8 cellular contexts compared by ENCODE assay signal in the genomic region with DNA sequence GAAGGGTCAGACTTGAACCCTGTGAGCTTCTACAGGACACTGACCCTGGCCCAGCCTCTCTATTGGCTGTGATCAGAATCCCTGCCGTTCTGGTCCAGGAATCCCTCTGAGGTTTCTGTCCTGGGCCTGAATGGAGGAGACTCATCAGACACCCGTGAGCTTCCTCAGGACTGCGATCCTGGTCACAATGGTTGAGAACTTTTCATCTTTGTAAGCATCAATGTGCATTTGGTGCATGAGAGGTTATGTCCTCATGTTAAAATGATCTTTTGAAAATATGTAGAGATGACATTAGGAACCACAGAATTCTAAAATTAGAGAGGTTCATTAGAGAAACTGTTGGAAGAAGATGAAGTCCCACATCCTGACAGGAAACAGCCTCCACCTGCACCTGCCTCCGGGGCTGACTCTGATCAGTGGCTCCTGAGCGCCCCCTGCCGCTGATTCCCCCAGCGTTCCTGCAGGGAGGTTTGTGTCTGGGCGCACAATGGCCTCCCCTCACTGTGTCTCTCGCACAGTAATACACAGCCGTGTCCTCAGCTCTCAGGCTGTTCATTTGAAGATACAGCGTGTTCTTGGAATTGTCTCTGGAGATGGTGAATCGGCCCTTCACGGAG.
DNase-seq lines count a peak whose midpoint lies in the region; ATAC-seq and TF ChIP-seq lines count a peak whose summit lies in the region.
"Not testable (repeated sequence)": the region's sequence is repeated elsewhere in the genome, so short reads cannot be mapped to it uniquely, and the experiment has no call there.

No MANE protein-coding gene starts in this region.

- not testable (repeated sequence) for H4K20me1 ChIP-seq in Loucy (ENCODE audit: insufficient read depth, low read length, poor library complexity, severe bottlenecking)

- POLR2A ChIA-PET in T-cell (lab: Charles Lee), result interaction anchor here in 1 of 2 donors (0.7 kb wide), 1 partner anchor 35 kb away, joined by 5 read pairs; no protein-coding TSS in a partner anchor
- POLR2A ChIA-PET in naive thymus-derived CD8-positive, alpha-beta T cell (lab: Charles Lee), result not testable (repeated sequence)

- not testable (repeated sequence) for H3K4me3 ChIP-seq in BE2C (ENCODE audit: low read depth, low read length)
- peak overlapping the region; percentile 62 for H3K4me3 ChIP-seq in Loucy (ENCODE audit: low read length, poor library complexity, severe bottlenecking)

- not testable (repeated sequence) for H3K27me3 ChIP-seq in BE2C; Loucy (ENCODE audit: insufficient read depth, low read length, poor library complexity, severe bottlenecking)

- H3K27ac Mint-ChIP-seq in T-cell; naive thymus-derived CD8-positive, alpha-beta T cell: not testable (repeated sequence)

- H3K9me3 ChIP-seq in BE2C; Loucy (ENCODE audit: insufficient read depth, low read depth, low read length): not testable (repeated sequence)

- H3K9ac ChIP-seq in Loucy (ENCODE audit: low read depth, low read length, poor library complexity, severe bottlenecking), result peak overlapping the region; percentile 79

- H3K9me2 ChIP-seq in Loucy (replicated peaks; ENCODE audit: low read depth, low read length), result not testable (repeated sequence)

- DNase-seq in BE2C (peak; percentile 19), T-cell (peak in 27 of 34 experiments; percentile 13 to 79 (median 51)), activated gamma-delta T cell treated with Interleukin-2 at 50 U/mL for 16 hours (peak; percentile 74)
- DNase-seq in activated CD8-positive, alpha-beta memory T cell treated with anti-CD3 and anti-CD28 coated beads for 24 hours, result peak; percentile 87
- DNase-seq in naive thymus-derived CD8-positive, alpha-beta T cell, result peak in 7 of 10 donors; percentile 31 to 61 (median 40)
- peak; percentile 66 for DNase-seq in stimulated activated CD8-positive, alpha-beta memory T cell treated with anti-CD3 and anti-CD28 coated beads, Interleukin-4, amount 100 ng/mL, for 24 hours (ENCODE audit: low read depth)

- H3K9me3 Mint-ChIP-seq in T-cell; naive thymus-derived CD8-positive, alpha-beta T cell: not testable (repeated sequence)

- peak overlapping the region; percentile 59; the same call in 1 of the 2 replicates for H2AFZ ChIP-seq in Loucy (ENCODE audit: low read length)

- not testable (repeated sequence) for H3K36me3 ChIP-seq in BE2C; Loucy (ENCODE audit: insufficient read depth, low read length)

- CTCF ChIA-PET in T-cell (lab: Charles Lee), result not testable (repeated sequence)

- peak overlapping the region in 1 of 3 donors; percentile 8 for H3K4me3 Mint-ChIP-seq in T-cell
- peak overlapping the region in 1 of 10 donors; percentile 55 for H3K4me3 Mint-ChIP-seq in naive thymus-derived CD8-positive, alpha-beta T cell

- H3K27me3 Mint-ChIP-seq in T-cell, result peaks cover 13 to 39% of the 10 kb centered on the region in 2 donors
- peaks cover 11 to 44% (median 26%) of the 10 kb centered on the region in 5 donors for H3K27me3 Mint-ChIP-seq in naive thymus-derived CD8-positive, alpha-beta T cell

- H3K4me1 ChIP-seq in BE2C, result not testable (repeated sequence)
- peaks cover 78% of the 10 kb centered on the region for H3K4me1 ChIP-seq in Loucy (ENCODE audit: insufficient read depth, low read length, poor library complexity, severe bottlenecking)

- not testable (repeated sequence) for H3K36me3 Mint-ChIP-seq in T-cell; naive thymus-derived CD8-positive, alpha-beta T cell

- not testable (repeated sequence) for H3F3A ChIP-seq in Loucy (ENCODE audit: low read depth)

- 0 out of 2 replicates have a peak, but pooled peaks have one; percentile 12 for TF ChIP-seq CTCF in BE2C (IDR thresholded peaks at IDR 0.05; ENCODE audit: low read depth, low read length)
- TF ChIP-seq CTCF in GM12873 (IDR thresholded peaks at IDR 0.05; ENCODE audit: insufficient read depth, low read depth, low read length, missing control alignments), result peak; percentile 65
- TF ChIP-seq CTCF in Loucy (conservative IDR thresholded peaks at IDR 0.05; ENCODE audit: low read length), result peak; percentile 53

- H3K4me1 Mint-ChIP-seq in T-cell, result peaks cover 9 to 11% (median 10%) of the 10 kb centered on the region in 3 donors
- H3K4me1 Mint-ChIP-seq in naive thymus-derived CD8-positive, alpha-beta T cell, result peaks cover 0 to 12% (median 5%) of the 10 kb centered on the region in 4 donors

- H3K4me2 ChIP-seq in Loucy (ENCODE audit: low read depth, low read length, poor library complexity, severe bottlenecking), result peak overlapping the region; percentile 71

- not testable (repeated sequence) for H3K79me2 ChIP-seq in Loucy (ENCODE audit: insufficient read depth, low read length)

- peak in 2 of 4 experiments; percentile 19 to 39 for ATAC-seq in T-cell (replicated peaks in 1 of 4)
- not testable (repeated sequence) for ATAC-seq in naive thymus-derived CD8-positive, alpha-beta T cell

Comparison
In these comparisons a context has a peak if more than half of its experiments do, and no peak if none do; other contexts are left out.
1. DNase-seq: peak in every context shown above with its lines; median percentile 87 in activated CD8-positive, alpha-beta memory T cell treated with anti-CD3 and anti-CD28 coated beads for 24 hours; 74 in activated gamma-delta T cell treated with Interleukin-2 at 50 U/mL for 16 hours; 66 in stimulated activated CD8-positive, alpha-beta memory T cell treated with anti-CD3 and anti-CD28 coated beads, Interleukin-4, amount 100 ng/mL, for 24 hours; 51 in T-cell; 40 in naive thymus-derived CD8-positive, alpha-beta T cell; 19 in BE2C.
2. CTCF ChIP-seq: peak in every context shown above with its lines; median percentile 65 in GM12873; 53 in Loucy; 12 in BE2C.